ENCODE assay signal across 19 cellular contexts in genomic region chr13:97548138-97548537, GRCh38.
A peak's percentile ranks its signal among the peaks of the same experiment; 100 is the strongest.
DNase-seq lines count a peak whose midpoint lies in the region; ATAC-seq and TF ChIP-seq lines count a peak whose summit lies in the region.
"Had no signal": no experiment of that assay in that cellular context is flagged by ENCODE, and none has a peak within 500 bp of the region (broad histone marks: within the 10 kb centered on the region; RNA-seq: fewer than 3 reads in every experiment).

No MANE protein-coding gene starts in this region.

- H3K4me1 ChIP-seq in parathyroid adenoma (no peaks in the 10 kb centered on the region), BE2C (no peaks in the 10 kb centered on the region)
- H3K4me1 ChIP-seq: right atrium auricular region had no signal

- H2AFZ ChIP-seq in parathyroid adenoma: peak overlapping the region; percentile 24

- H3K27me3 ChIP-seq in parathyroid adenoma (ENCODE audit: control insufficient read depth, insufficient read depth, low read length): no peaks in the 10 kb centered on the region
- no peaks in the 10 kb centered on the region; the same call in 1 of the 2 replicates for H3K27me3 ChIP-seq in BE2C
- H3K27me3 ChIP-seq: brain microvascular endothelial cell, neutrophil, right atrium auricular region had no signal

- peak overlapping the region; percentile 52 for H3K27ac ChIP-seq in parathyroid adenoma
- H3K27ac ChIP-seq: brain microvascular endothelial cell, neutrophil, right atrium auricular region, SK-N-MC had no signal

- no peak overlapping the region for H3K9ac ChIP-seq in parathyroid adenoma

- no peaks in the 10 kb centered on the region for H3K36me3 ChIP-seq in parathyroid adenoma (ENCODE audit: control insufficient read depth, insufficient read depth, low read length)
- no peaks in the 10 kb centered on the region for H3K36me3 ChIP-seq in BE2C
- H3K36me3 ChIP-seq: brain microvascular endothelial cell, neutrophil, right atrium auricular region had no signal

- no peak for DNase-seq in stimulated activated CD4-positive, alpha-beta T cell treated with anti-CD3 and anti-CD28 coated beads, Interleukin-4, amount 100 ng/mL, for 1 hour
- no peak for DNase-seq in BE2C
- DNase-seq: activated naive CD4-positive, alpha-beta T cell treated with anti-CD3 and anti-CD28 coated beads, Interleukin-2, amount 10 ng/mL, durations not matched to agents 7 days and 5 days; brain microvascular endothelial cell; erythroblast; glutamatergic neuron; GOT3; Kasumi-1; NCI-H1417 treated with DMSO at 0.1 percent for 48 hours; PC-3; substantia nigra had no signal

- no peak overlapping the region for H3K4me2 ChIP-seq in parathyroid adenoma (ENCODE audit: low read length)

- H3K9me3 ChIP-seq in parathyroid adenoma (ENCODE audit: control insufficient read depth, low read length) (no peaks in the 10 kb centered on the region), BE2C (no peaks in the 10 kb centered on the region)
- H3K9me3 ChIP-seq: neutrophil, right atrium auricular region had no signal

- peak; percentile 83 for ATAC-seq in GM18868 (IDR thresholded peaks at IDR 0.05; ENCODE audit: unreplicated experiment)
- ATAC-seq in GM21529 (IDR thresholded peaks at IDR 0.05; ENCODE audit: unreplicated experiment): peak; percentile 67
- peak; percentile 55 for ATAC-seq in HG03442 (IDR thresholded peaks at IDR 0.05; ENCODE audit: unreplicated experiment)
- no peak for ATAC-seq in HG02763 (IDR thresholded peaks at IDR 0.05; ENCODE audit: unreplicated experiment)
- ATAC-seq: PC-3 had no signal

- H3K4me3 ChIP-seq in parathyroid adenoma (ENCODE audit: low read depth, low read length): no peak overlapping the region
- H3K4me3 ChIP-seq in BE2C (ENCODE audit: low read depth, low read length): no peak overlapping the region
- H3K4me3 ChIP-seq: right atrium auricular region, SK-N-MC had no signal

- H3K79me2 ChIP-seq in parathyroid adenoma: no peaks in the 10 kb centered on the region

- TF ChIP-seq CTCF in parathyroid adenoma (IDR thresholded peaks at IDR 0.05) (no peak), BE2C (IDR thresholded peaks at IDR 0.05; ENCODE audit: low read depth, low read length) (no peak)
